Comparison of ENCODE assay signal across 20 cellular contexts in genomic region chr2:46652514-46653170, GRCh38.
"Had no signal": no experiment of that assay in that cellular context is flagged by ENCODE, and none has a peak within 500 bp of the region (broad histone marks: within the 10 kb centered on the region; RNA-seq: fewer than 3 reads in every experiment).

No MANE protein-coding gene starts in this region.

- H3K4me3 Mint-ChIP-seq: memory B cell; naive B cell; natural killer cell treated with Interleukin-12 subunit alpha and Interleukin-12 subunit beta and Interleukin-15 and Interleukin-18, amount 100 ng/mL, for 72 hours; neural progenitor cell; stimulated activated effector memory CD8-positive, alpha-beta T cell treated with anti-CD3 and anti-CD28 coated beads, Interleukin-12 subunit alpha, Interleukin-12 subunit beta, amount 100 ng/mL, for 72 hours; type B pancreatic cell had no signal

- H3K4me1 Mint-ChIP-seq: stimulated activated effector memory CD8-positive, alpha-beta T cell treated with anti-CD3 and anti-CD28 coated beads, Interleukin-12 subunit alpha, Interleukin-12 subunit beta, amount 100 ng/mL, for 72 hours had no signal

- DNase-seq: dermis blood vessel endothelial cell; effector memory CD4-positive, alpha-beta T cell; foreskin keratinocyte; heart left ventricle; kidney; mucosa of descending colon; naive B cell; sigmoid colon; stimulated activated CD4-positive, alpha-beta T cell treated with anti-CD3 and anti-CD28 coated beads, Interleukin-2, amount 100 ng/mL, for 24 hours; stimulated activated CD4-positive, alpha-beta T cell treated with anti-CD3 and anti-CD28 coated beads, Interleukin-4, amount 100 ng/mL, for 24 hours; stimulated activated naive CD4-positive, alpha-beta T cell treated with Interleukin-2 at 50 U/mL for 16 hours; stomach; thyroid gland had no signal

- H3K9me3 Mint-ChIP-seq: memory B cell; naive B cell; natural killer cell treated with Interleukin-12 subunit alpha and Interleukin-12 subunit beta and Interleukin-15 and Interleukin-18, amount 100 ng/mL, for 72 hours; neural progenitor cell; stimulated activated effector memory CD8-positive, alpha-beta T cell treated with anti-CD3 and anti-CD28 coated beads, Interleukin-12 subunit alpha, Interleukin-12 subunit beta, amount 100 ng/mL, for 72 hours; type B pancreatic cell had no signal

- H3K27ac Mint-ChIP-seq: memory B cell; natural killer cell treated with Interleukin-12 subunit alpha and Interleukin-12 subunit beta and Interleukin-15 and Interleukin-18, amount 100 ng/mL, for 72 hours; neural progenitor cell; stimulated activated effector memory CD8-positive, alpha-beta T cell treated with anti-CD3 and anti-CD28 coated beads, Interleukin-12 subunit alpha, Interleukin-12 subunit beta, amount 100 ng/mL, for 72 hours; type B pancreatic cell had no signal

- ATAC-seq: foreskin keratinocyte; gastroesophageal sphincter; heart left ventricle; left lobe of liver; mucosa of descending colon; natural killer cell treated with Interleukin-12 subunit alpha and Interleukin-12 subunit beta and Interleukin-15 and Interleukin-18, amount 100 ng/mL, for 72 hours; stimulated activated effector memory CD8-positive, alpha-beta T cell treated with anti-CD3 and anti-CD28 coated beads, Interleukin-12 subunit alpha, Interleukin-12 subunit beta, amount 100 ng/mL, for 72 hours had no signal

- H3K36me3 Mint-ChIP-seq: memory B cell; naive B cell; natural killer cell treated with Interleukin-12 subunit alpha and Interleukin-12 subunit beta and Interleukin-15 and Interleukin-18, amount 100 ng/mL, for 72 hours; neural progenitor cell; stimulated activated effector memory CD8-positive, alpha-beta T cell treated with anti-CD3 and anti-CD28 coated beads, Interleukin-12 subunit alpha, Interleukin-12 subunit beta, amount 100 ng/mL, for 72 hours; type B pancreatic cell had no signal
